In the genomic region with DNA sequence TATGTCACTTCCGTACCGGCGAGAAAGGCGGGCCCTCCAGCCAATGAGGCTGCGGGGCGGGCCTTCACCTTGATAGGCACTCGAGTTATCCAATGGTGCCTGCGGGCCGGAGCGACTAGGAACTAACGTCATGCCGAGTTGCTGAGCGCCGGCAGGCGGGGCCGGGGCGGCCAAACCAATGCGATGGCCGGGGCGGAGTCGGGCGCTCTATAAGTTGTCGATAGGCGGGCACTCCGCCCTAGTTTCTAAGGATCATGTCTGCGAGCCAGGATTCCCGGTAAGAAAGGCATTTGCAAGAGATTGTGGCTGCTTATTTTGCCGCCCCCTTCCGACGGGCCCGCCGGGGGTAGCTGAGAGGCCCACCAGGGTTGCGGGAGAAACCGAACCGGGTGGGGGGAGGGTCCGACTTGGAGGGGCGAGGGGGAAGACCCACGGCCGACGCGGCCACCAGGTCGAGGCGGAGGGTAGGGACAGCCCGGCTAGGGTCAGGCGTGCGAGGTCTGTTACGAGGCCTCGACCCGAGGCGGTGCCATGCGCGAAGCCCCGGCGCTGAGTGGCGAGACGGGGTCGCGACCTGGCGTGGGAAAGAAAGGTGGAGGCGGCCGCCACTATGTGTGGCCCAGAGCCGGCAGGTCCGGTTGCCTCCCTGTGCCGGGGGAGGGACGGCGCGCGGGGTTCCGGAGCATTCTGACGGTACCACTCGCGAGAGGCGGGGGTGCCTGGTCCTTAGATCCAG, we compare ENCODE assay signal across 8 cellular contexts. TPM values are rescaled to one million over a fixed set of nuclear protein-coding genes. Genes with fewer than 3 reads are reported as not detected.
A peak's percentile ranks its signal among the peaks of the same experiment; 100 is the strongest.
DNase-seq lines count a peak whose midpoint lies in the region; ATAC-seq and TF ChIP-seq lines count a peak whose summit lies in the region.

No MANE protein-coding gene starts in this region.

- H3K27me3 Mint-ChIP-seq in GM23338 (ENCODE audit: insufficient read depth, low read depth, poor library complexity) (peaks cover 37% of the 10 kb centered on the region), nephron (ENCODE audit: low read depth) (no peaks in the 10 kb centered on the region)

- H3K9ac ChIP-seq in Loucy (ENCODE audit: low read depth, low read length, poor library complexity, severe bottlenecking) = peak overlapping the region; percentile 100

- H3K36me3 ChIP-seq in GM23338 (ENCODE audit: insufficient read depth) = peaks cover 42% of the 10 kb centered on the region
- peaks cover 59% of the 10 kb centered on the region for H3K36me3 ChIP-seq in Loucy (ENCODE audit: insufficient read depth, low read length)

- H3K4me2 ChIP-seq in GM23338 (peak overlapping the region; percentile 100), Loucy (ENCODE audit: low read depth, low read length, poor library complexity, severe bottlenecking) (peak overlapping the region; percentile 49)

- H3F3A ChIP-seq in GM23338 (replicated peaks; ENCODE audit: low read depth) (peaks cover 62% of the 10 kb centered on the region), Loucy (ENCODE audit: low read depth) (peaks cover 10% of the 10 kb centered on the region; the same call in 1 of the 2 replicates)

- H3K9me3 Mint-ChIP-seq in GM23338 = peaks cover 11% of the 10 kb centered on the region; the same call in 2 of the 3 replicates
- peaks cover 2% of the 10 kb centered on the region for H3K9me3 Mint-ChIP-seq in nephron

- peak; percentile 98 for DNase-seq in DMS79 (lab: John Stamatoyannopoulos, UW)
- peak; percentile 99 for DNase-seq in GM23338 (ENCODE audit: low spot score)
- peak; percentile 99 for DNase-seq in SHP77 treated with DMSO at 0.1 percent for 48 hours (lab: John Stamatoyannopoulos, UW)
- peak; percentile 100 for DNase-seq in activated effector memory CD4-positive, alpha-beta T cell treated with anti-CD3 and anti-CD28 coated beads, Interleukin-2, amount 50 U/mL, for 16 hours
- DNase-seq in fibroblast of pulmonary artery (ENCODE audit: low read depth) = peak; percentile 99
- peak; percentile 98 for DNase-seq in stromal cell of bone marrow (ENCODE audit: low read depth)

- ATAC-seq in GM23338 = no peak

- H3K27ac ChIP-seq in GM23338 (ENCODE audit: low read depth) = peak overlapping the region; percentile 97

- H3K4me1 ChIP-seq in GM23338 (ENCODE audit: insufficient read depth) (peaks cover 38% of the 10 kb centered on the region), Loucy (ENCODE audit: insufficient read depth, low read length, poor library complexity, severe bottlenecking) (peaks cover 29% of the 10 kb centered on the region)

- H3K27me3 ChIP-seq in GM23338 (ENCODE audit: insufficient read depth) = no peaks in the 10 kb centered on the region
- peaks cover 7% of the 10 kb centered on the region for H3K27me3 ChIP-seq in Loucy (ENCODE audit: insufficient read depth, low read length, poor library complexity, severe bottlenecking)

- peak overlapping the region; percentile 100 for H3K4me3 ChIP-seq in GM23338
- peak overlapping the region; percentile 98 for H3K4me3 ChIP-seq in Loucy (ENCODE audit: low read length, poor library complexity, severe bottlenecking)
- H3K4me3 ChIP-seq in fibroblast of pulmonary artery (replicated peaks; ENCODE audit: low read depth, low read length) = peak overlapping the region; percentile 96

- no peak overlapping the region for H2AFZ ChIP-seq in GM23338
- H2AFZ ChIP-seq in Loucy (ENCODE audit: low read length) = no peak overlapping the region

- peaks cover 47% of the 10 kb centered on the region for H3K4me1 Mint-ChIP-seq in GM23338
- peaks cover 45% of the 10 kb centered on the region for H3K4me1 Mint-ChIP-seq in nephron

- peaks cover 40% of the 10 kb centered on the region for H4K20me1 ChIP-seq in GM23338 (replicated peaks; ENCODE audit: insufficient read depth)
- peaks cover 49% of the 10 kb centered on the region for H4K20me1 ChIP-seq in Loucy (ENCODE audit: insufficient read depth, low read length, poor library complexity, severe bottlenecking)

- TF ChIP-seq CTCF in GM23338 (conservative IDR thresholded peaks at IDR 0.05; ENCODE audit: low read depth in 2 of 2) (no peak), Loucy (conservative IDR thresholded peaks at IDR 0.05; ENCODE audit: low read length) (no peak), fibroblast of pulmonary artery (IDR thresholded peaks at IDR 0.05; ENCODE audit: low read length, missing control alignments) (no peak), nephron (IDR thresholded peaks at IDR 0.05; ENCODE audit: unreplicated experiment in 3 of 3) (no peak)

- H3K27ac Mint-ChIP-seq in GM23338 = peak overlapping the region; percentile 100
- H3K27ac Mint-ChIP-seq in nephron = peak overlapping the region; percentile 99

- H3K9me3 ChIP-seq in Loucy (ENCODE audit: insufficient read depth, low read depth, low read length) = no peaks in the 10 kb centered on the region

- peak overlapping the region; percentile 90 for H3K4me3 Mint-ChIP-seq in GM23338
- H3K4me3 Mint-ChIP-seq in nephron = peak overlapping the region; percentile 94 to 99 (median 97)

- H3K9me2 ChIP-seq in GM23338 (ENCODE audit: insufficient read depth) (no peaks in the 10 kb centered on the region), Loucy (replicated peaks; ENCODE audit: low read depth, low read length) (no peaks in the 10 kb centered on the region)

- H3K36me3 Mint-ChIP-seq in GM23338 (ENCODE audit: low read depth) (peaks cover 88% of the 10 kb centered on the region), nephron (ENCODE audit: low read depth) (peaks cover 85% of the 10 kb centered on the region)

- peaks cover 59% of the 10 kb centered on the region for H3K79me2 ChIP-seq in GM23338 (replicated peaks; ENCODE audit: insufficient read depth)
- peaks cover 72% of the 10 kb centered on the region for H3K79me2 ChIP-seq in Loucy (ENCODE audit: insufficient read depth, low read length)

TF ChIP-seq in GM23338, 12 proteins besides CTCF, POLR2A, EP300 and RAD21:
- TF ChIP-seq CREB1 (CRISPR knock-in tag; IDR thresholded peaks at IDR 0.05; ENCODE audit: low read depth) (peak; percentile 98), ZNF331 (CRISPR knock-in tag; IDR thresholded peaks at IDR 0.05; ENCODE audit: low read depth) (no peak), POLR2AphosphoS5 (IDR thresholded peaks at IDR 0.05; ENCODE audit: low read depth) (peak; percentile 94)

RNA-seq across cellular contexts. Expression of gene CD68, which starts 6.7 kb away (rescaled TPM):
- total RNA-seq in GM23338 (2014; rRNA removed; shearing (Covaris generic)) = 0.62 TPM in 1 of 2 replicates, not detected in the other
- polyA plus RNA-seq in GM23338 (2016; fragmentation: Nextera tagmentation; extraction: Ambion mirVana) = not detected in 2 replicates

RNA-seq across cellular contexts. Expression of gene MPDU1, which starts 10.9 kb away (rescaled TPM):
- total RNA-seq in GM23338 (2014; rRNA removed; shearing (Covaris generic)) = 196 and 216 TPM in 2 replicates
- polyA plus RNA-seq in GM23338 (2016; fragmentation: Nextera tagmentation; extraction: Ambion mirVana) = 65.1 and 65.8 TPM in 2 replicates

RNA-seq across cellular contexts. Expression of gene SENP3, which starts 11.0 kb away (rescaled TPM):
- total RNA-seq in GM23338 (2014; rRNA removed; shearing (Covaris generic)) = 125 and 138 TPM in 2 replicates
- 5.5 and 6.5 TPM in 2 replicates for polyA plus RNA-seq in GM23338 (2016; fragmentation: Nextera tagmentation; extraction: Ambion mirVana)

RNA-seq across cellular contexts. Expression of gene TNFSF13, which starts 14.2 kb away (rescaled TPM):
- 1.5 TPM in 1 of 2 replicates, not detected in the other for total RNA-seq in GM23338 (2014; rRNA removed; shearing (Covaris generic))
- polyA plus RNA-seq in GM23338 (2016; fragmentation: Nextera tagmentation; extraction: Ambion mirVana) = 1.9 and 2.2 TPM in 2 replicates

RNA-seq across cellular contexts. Expression of gene SOX15, which starts 17.1 kb away (rescaled TPM):
- 23.6 and 43.0 TPM in 2 replicates for total RNA-seq in GM23338 (2014; rRNA removed; shearing (Covaris generic))
- polyA plus RNA-seq in GM23338 (2016; fragmentation: Nextera tagmentation; extraction: Ambion mirVana) = 29.9 and 37.7 TPM in 2 replicates
